In the genomic region with DNA sequence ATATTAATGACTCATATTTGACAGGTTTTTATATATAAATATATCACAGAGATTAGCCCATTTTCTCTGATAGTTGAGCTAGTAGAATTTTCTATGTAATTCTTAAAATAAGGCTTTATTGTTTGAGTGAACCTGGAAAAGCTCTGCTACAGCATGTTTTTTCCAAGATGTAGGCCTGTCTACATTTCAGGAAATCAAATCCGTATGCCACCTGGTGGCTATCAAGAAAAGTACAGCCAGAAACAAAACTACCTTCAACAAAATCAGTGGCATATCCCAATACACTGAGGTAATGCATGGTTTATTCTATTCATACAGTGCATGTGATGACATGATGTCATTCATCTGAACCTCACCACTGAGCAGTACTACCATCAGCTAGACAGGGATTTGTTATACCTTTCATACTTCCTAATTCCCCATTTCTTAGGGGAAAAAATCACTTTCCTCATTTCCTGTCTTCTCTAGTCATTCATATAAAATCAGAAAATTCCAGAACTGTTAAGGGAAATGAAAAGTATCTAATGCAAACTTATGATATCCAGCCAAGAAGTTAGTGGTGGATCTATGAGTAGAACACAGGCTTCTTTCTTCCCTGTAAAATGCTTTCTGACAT, we compare ENCODE assay signal across 8 cellular contexts.
DNase-seq lines count a peak whose midpoint lies in the region; ATAC-seq, FAIRE-seq and TF ChIP-seq lines count a peak whose summit lies in the region.

No MANE protein-coding gene starts in this region.

- no peak overlapping the region for H3K27ac Mint-ChIP-seq in osteocyte (ENCODE audit: unreplicated experiment)

- H3K36me3 Mint-ChIP-seq in osteocyte (ENCODE audit: unreplicated experiment): no peaks in the 10 kb centered on the region

- H3K4me3 Mint-ChIP-seq in osteocyte (ENCODE audit: unreplicated experiment): no peak overlapping the region

- DNase-seq in COLO829 (ENCODE audit: low spot score): peak; percentile 10
- peak; percentile 6 for DNase-seq in HTR-8/SVneo (ENCODE audit: insufficient read length, low spot score)
- DNase-seq in RKO (ENCODE audit: low spot score): peak; percentile 68
- DNase-seq in fibroblast of mammary gland (ENCODE audit: low read depth): peak; percentile 46
- DNase-seq in osteocyte (ENCODE audit: extremely low spot score, unreplicated experiment): no peak
- DNase-seq in NOMO-1 treated with dmso at 0.1 percent for 144 hours (lab: John Stamatoyannopoulos, UW; ENCODE audit: unreplicated experiment): no peak
- DNase-seq in effector memory CD4-positive, alpha-beta T cell: no peak

- ATAC-seq in GM19351 (IDR thresholded peaks at IDR 0.05; ENCODE audit: unreplicated experiment): peak; percentile 79

- H3K9me3 Mint-ChIP-seq in osteocyte (ENCODE audit: unreplicated experiment): no peaks in the 10 kb centered on the region

- H3K27ac ChIP-seq in effector memory CD4-positive, alpha-beta T cell (ENCODE audit: insufficient read depth, low read length, poor library complexity, severe bottlenecking): no peak overlapping the region

- H3K36me3 ChIP-seq in effector memory CD4-positive, alpha-beta T cell (ENCODE audit: control insufficient read depth, insufficient read depth, low read length): no peaks in the 10 kb centered on the region

- FAIRE-seq in HTR-8/SVneo (lab: Jason Lieb, UNC): no peak

- H3K4me1 ChIP-seq in effector memory CD4-positive, alpha-beta T cell (ENCODE audit: control insufficient read depth, insufficient read depth, low read length, poor library complexity, severe bottlenecking): no peaks in the 10 kb centered on the region

- no peaks in the 10 kb centered on the region for H3K4me1 Mint-ChIP-seq in osteocyte (ENCODE audit: unreplicated experiment)

- peaks cover 17% of the 10 kb centered on the region for H3K27me3 Mint-ChIP-seq in osteocyte (ENCODE audit: unreplicated experiment)

- peak; percentile 80 for TF ChIP-seq CTCF in fibroblast of mammary gland (conservative IDR thresholded peaks at IDR 0.05; ENCODE audit: control insufficient read depth, insufficient read depth, low read depth, low read length)
- TF ChIP-seq CTCF in osteocyte (IDR thresholded peaks at IDR 0.05): peak; percentile 81

- H3K4me3 ChIP-seq in fibroblast of mammary gland (ENCODE audit: control insufficient read depth, low read depth, low read length): no peak overlapping the region
- H3K4me3 ChIP-seq in effector memory CD4-positive, alpha-beta T cell (ENCODE audit: insufficient read depth, low read depth, low read length, poor library complexity, severe bottlenecking): no peak overlapping the region

- H3K27me3 ChIP-seq in effector memory CD4-positive, alpha-beta T cell (replicated peaks; ENCODE audit: control insufficient read depth, insufficient read depth, low read length, poor library complexity, severe bottlenecking): no peaks in the 10 kb centered on the region

- no peaks in the 10 kb centered on the region for H3K9me3 ChIP-seq in effector memory CD4-positive, alpha-beta T cell (ENCODE audit: control insufficient read depth, low read length)

Comparison
In these comparisons a context has a peak if more than half of its experiments do, and no peak if none do; other contexts are left out.
1. DNase-seq: peak in COLO829 (single experiment), HTR-8/SVneo (single experiment), RKO (single experiment) and fibroblast of mammary gland (single experiment); none in osteocyte (single experiment), NOMO-1 treated with dmso at 0.1 percent for 144 hours (single experiment) and effector memory CD4-positive, alpha-beta T cell (0 of 3).